ENCODE assay signal across 24 cellular contexts in the genomic region with DNA sequence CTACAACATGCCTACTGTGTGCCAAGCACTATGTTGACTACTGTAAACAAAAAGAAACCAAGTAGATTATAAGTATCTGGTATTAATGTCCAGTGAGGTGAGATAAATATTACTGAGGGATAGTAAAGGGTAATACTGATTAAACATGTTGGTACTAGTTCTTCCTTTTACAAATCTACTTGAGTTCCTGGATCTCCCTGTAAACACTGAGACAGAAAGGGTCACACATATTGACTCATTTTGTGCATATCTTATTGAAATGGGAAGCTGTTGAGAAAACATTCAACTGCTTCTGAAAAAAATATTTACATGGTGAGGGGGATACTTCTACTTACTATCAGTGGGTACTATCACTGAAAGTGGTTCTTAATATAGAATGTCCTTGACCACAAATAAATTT. TPM values are rescaled to one million over a fixed set of nuclear protein-coding genes. Genes with fewer than 3 reads are reported as not detected.
"Had no signal": no experiment of that assay in that cellular context is flagged by ENCODE, and none has a peak within 500 bp of the region (broad histone marks: within the 10 kb centered on the region; RNA-seq: fewer than 3 reads in every experiment).

No MANE protein-coding gene starts in this region.

- H3K4me2 ChIP-seq: hepatocyte had no signal

- H3K9me3 ChIP-seq: colonic mucosa, gastroesophageal sphincter, stomach, thyroid gland, upper lobe of left lung, vagina had no signal

- ATAC-seq: activated CD8-positive, alpha-beta memory T cell treated with anti-CD3 and anti-CD28 coated beads, Interleukin-2, amount 10 ng/mL, durations not matched to agents 7 days and 5 days; activated CD8-positive, alpha-beta T cell treated with anti-CD3 and anti-CD28 coated beads, Interleukin-2, amount 10 ng/mL, durations not matched to agents 7 days and 5 days; activated naive CD8-positive, alpha-beta T cell treated with anti-CD3 and anti-CD28 coated beads, Interleukin-2, amount 50 U/mL, for 24 hours; gastroesophageal sphincter; left colon; naive thymus-derived CD8-positive, alpha-beta T cell; right cardiac atrium; stimulated activated naive B cell treated with anti-CD40 and anti-IgM and Interleukin-4, amounts not matched to agents 10 μg/mL and 1 μg/mL and 100 μg/mL, for 72 hours had no signal

- H3K4me3 ChIP-seq: colonic mucosa, gastroesophageal sphincter, hepatocyte, stomach, thyroid gland, upper lobe of left lung, vagina had no signal

- DNase-seq: activated B cell treated with CpG ODN at 0.5 μM for 24 hours; activated CD8-positive, alpha-beta memory T cell treated with anti-CD3 and anti-CD28 coated beads, Interleukin-2, amount 10 ng/mL, durations not matched to agents 7 days and 5 days; activated CD8-positive, alpha-beta T cell treated with anti-CD3 and anti-CD28 coated beads, Interleukin-2, amount 10 ng/mL, durations not matched to agents 7 days and 5 days; activated naive CD8-positive, alpha-beta T cell treated with anti-CD3 and anti-CD28 coated beads, Interleukin-2, amount 50 U/mL, for 24 hours; activated T-cell treated with anti-CD3 and anti-CD28 coated beads, Interleukin-2, amount 50 U/mL, for 48 hours; amygdala; colonic mucosa; effector CD8-positive, alpha-beta T cell; erythroblast; islet precursor cell; left colon; naive thymus-derived CD8-positive, alpha-beta T cell; occipital lobe; right cardiac atrium; stimulated activated CD4-positive, alpha-beta T cell treated with anti-CD3 and anti-CD28 coated beads, Interleukin-15, amount 100 ng/mL, for 24 hours; stimulated activated CD4-positive, alpha-beta T cell treated with anti-CD3 and anti-CD28 coated beads, Interleukin-2, amount 100 ng/mL, for 24 hours; stimulated activated naive B cell treated with anti-CD40 and anti-IgM and Interleukin-4, amounts not matched to agents 10 μg/mL and 1 μg/mL and 100 μg/mL, for 72 hours; stomach; thyroid gland; upper lobe of left lung had no signal

- H3K36me3 ChIP-seq: colonic mucosa, gastroesophageal sphincter, stomach, thyroid gland, upper lobe of left lung, vagina had no signal

- H3K27ac ChIP-seq: colonic mucosa, gastroesophageal sphincter, hepatocyte, stomach, thyroid gland, upper lobe of left lung, vagina had no signal

- H2AFZ ChIP-seq: hepatocyte had no signal

- H3K4me1 ChIP-seq: colonic mucosa, gastroesophageal sphincter, stomach, thyroid gland, upper lobe of left lung, vagina had no signal

- H3K27me3 ChIP-seq: colonic mucosa, gastroesophageal sphincter, hepatocyte, stomach, thyroid gland, upper lobe of left lung, vagina had no signal

RNA-seq across cellular contexts. Expression of a gene that starts 24.3 kb away (rescaled TPM):
- total RNA-seq: activated B cell treated with CpG ODN at 0.5 μM for 24 hours; activated CD8-positive, alpha-beta memory T cell treated with anti-CD3 and anti-CD28 coated beads, Interleukin-2, amount 10 ng/mL, durations not matched to agents 7 days and 5 days; activated CD8-positive, alpha-beta T cell treated with anti-CD3 and anti-CD28 coated beads, Interleukin-2, amount 10 ng/mL, durations not matched to agents 7 days and 5 days; activated T-helper 2 cell treated with anti-CD3 and anti-CD28 coated beads, Interferon-gamma antibody, Interleukin-2, Interleukin-4, amounts not matched to agents 10 μg/mL and 5 μg/mL and 100 μg/mL, durations not matched to agents 14 hours and 24 hours and 36 hours; naive thymus-derived CD8-positive, alpha-beta T cell had no signal
